14 cellular contexts compared by ENCODE assay signal in genomic region chr2:41741951-41742563, GRCh38.
A peak's percentile ranks its signal among the peaks of the same experiment; 100 is the strongest.
DNase-seq lines count a peak whose midpoint lies in the region; ATAC-seq and TF ChIP-seq lines count a peak whose summit lies in the region.
"Had no signal": no experiment of that assay in that cellular context is flagged by ENCODE, and none has a peak within 500 bp of the region (broad histone marks: within the 10 kb centered on the region; RNA-seq: fewer than 3 reads in every experiment).

No MANE protein-coding gene starts in this region.

- H3K4me1 Mint-ChIP-seq in nephron progenitor cell (no peaks in the 10 kb centered on the region), T-cell (no peaks in the 10 kb centered on the region)
- no peaks in the 10 kb centered on the region for H3K4me1 Mint-ChIP-seq in natural killer cell treated with Interleukin-12 subunit alpha and Interleukin-12 subunit beta and Interleukin-15 and Interleukin-18, amount 100 ng/mL, for 72 hours (ENCODE audit: low read depth in 2 of 2)
- H3K4me1 Mint-ChIP-seq: activated naive CD4-positive, alpha-beta T cell treated with anti-CD3 and anti-CD28 coated beads, Interleukin-2, amount 50 U/mL, for 24 hours; WTC11 had no signal

- TF ChIP-seq CTCF in nephron progenitor cell (IDR thresholded peaks at IDR 0.05) = no peak

- H3K27ac Mint-ChIP-seq in nephron progenitor cell = peak overlapping the region; percentile 75
- no peak overlapping the region for H3K27ac Mint-ChIP-seq in T-cell
- no peak overlapping the region for H3K27ac Mint-ChIP-seq in natural killer cell treated with Interleukin-12 subunit alpha and Interleukin-12 subunit beta and Interleukin-15 and Interleukin-18, amount 100 ng/mL, for 72 hours
- H3K27ac Mint-ChIP-seq: activated naive CD4-positive, alpha-beta T cell treated with anti-CD3 and anti-CD28 coated beads, Interleukin-2, amount 50 U/mL, for 24 hours; WTC11 had no signal

- CTCF ChIA-PET in T-cell (lab: Charles Lee) = no interaction called here

- H3K9me3 Mint-ChIP-seq in nephron progenitor cell (peaks cover 3% of the 10 kb centered on the region), T-cell (no peaks in the 10 kb centered on the region)
- no peaks in the 10 kb centered on the region for H3K9me3 Mint-ChIP-seq in natural killer cell treated with Interleukin-12 subunit alpha and Interleukin-12 subunit beta and Interleukin-15 and Interleukin-18, amount 100 ng/mL, for 72 hours
- H3K9me3 Mint-ChIP-seq: activated naive CD4-positive, alpha-beta T cell treated with anti-CD3 and anti-CD28 coated beads, Interleukin-2, amount 50 U/mL, for 24 hours had no signal

- POLR2A ChIA-PET in T-cell (lab: Charles Lee) = no interaction called here

- DNase-seq in nephron progenitor cell (no peak), T-cell (no peak), dermis blood vessel endothelial cell (no peak), RKO (ENCODE audit: low spot score) (no peak)
- no peak for DNase-seq in natural killer cell treated with Interleukin-12 subunit alpha and Interleukin-12 subunit beta and Interleukin-15 and Interleukin-18, amount 100 ng/mL, for 72 hours (ENCODE audit: low spot score)
- DNase-seq: DMS153, left ventricle myocardium superior, psoas muscle, uterus had no signal

- ATAC-seq in GM19023 (IDR thresholded peaks at IDR 0.05; ENCODE audit: unreplicated experiment) (peak; percentile 96), GM21723 (IDR thresholded peaks at IDR 0.05; ENCODE audit: unreplicated experiment) (peak; percentile 100), HG03280 (IDR thresholded peaks at IDR 0.05; ENCODE audit: unreplicated experiment) (peak; percentile 98), T-cell (replicated peaks in 1 of 4) (no peak)
- ATAC-seq in natural killer cell treated with Interleukin-12 subunit alpha and Interleukin-12 subunit beta and Interleukin-15 and Interleukin-18, amount 100 ng/mL, for 72 hours = no peak
- ATAC-seq: left ventricle myocardium superior, psoas muscle, WTC11 had no signal

- H3K27me3 Mint-ChIP-seq in nephron progenitor cell (ENCODE audit: low read depth, poor library complexity) (peaks cover 9% of the 10 kb centered on the region), T-cell (peaks cover 2 to 8% of the 10 kb centered on the region in 2 donors)
- H3K27me3 Mint-ChIP-seq in natural killer cell treated with Interleukin-12 subunit alpha and Interleukin-12 subunit beta and Interleukin-15 and Interleukin-18, amount 100 ng/mL, for 72 hours = peaks cover 0 to 9% of the 10 kb centered on the region in 2 donors
- H3K27me3 Mint-ChIP-seq: activated naive CD4-positive, alpha-beta T cell treated with anti-CD3 and anti-CD28 coated beads, Interleukin-2, amount 50 U/mL, for 24 hours had no signal

- no peaks in the 10 kb centered on the region for H3K36me3 Mint-ChIP-seq in nephron progenitor cell (ENCODE audit: low read depth)
- no peaks in the 10 kb centered on the region for H3K36me3 Mint-ChIP-seq in T-cell
- H3K36me3 Mint-ChIP-seq in natural killer cell treated with Interleukin-12 subunit alpha and Interleukin-12 subunit beta and Interleukin-15 and Interleukin-18, amount 100 ng/mL, for 72 hours = no peaks in the 10 kb centered on the region
- H3K36me3 Mint-ChIP-seq: activated naive CD4-positive, alpha-beta T cell treated with anti-CD3 and anti-CD28 coated beads, Interleukin-2, amount 50 U/mL, for 24 hours had no signal

- H3K4me3 Mint-ChIP-seq in nephron progenitor cell (no peak overlapping the region), T-cell (no peak overlapping the region)
- H3K4me3 Mint-ChIP-seq in natural killer cell treated with Interleukin-12 subunit alpha and Interleukin-12 subunit beta and Interleukin-15 and Interleukin-18, amount 100 ng/mL, for 72 hours = no peak overlapping the region
- H3K4me3 Mint-ChIP-seq: activated naive CD4-positive, alpha-beta T cell treated with anti-CD3 and anti-CD28 coated beads, Interleukin-2, amount 50 U/mL, for 24 hours; WTC11 had no signal

Comparison
In these comparisons a context has a peak if more than half of its experiments do, and no peak if none do; other contexts are left out.
1. ATAC-seq: peak in GM19023 (single experiment), GM21723 (single experiment) and HG03280 (single experiment); none in T-cell (0 of 4) and natural killer cell treated with Interleukin-12 subunit alpha and Interleukin-12 subunit beta and Interleukin-15 and Interleukin-18, amount 100 ng/mL, for 72 hours (0 of 2).